Comparison of ENCODE assay signal across 22 cellular contexts in the genomic region with DNA sequence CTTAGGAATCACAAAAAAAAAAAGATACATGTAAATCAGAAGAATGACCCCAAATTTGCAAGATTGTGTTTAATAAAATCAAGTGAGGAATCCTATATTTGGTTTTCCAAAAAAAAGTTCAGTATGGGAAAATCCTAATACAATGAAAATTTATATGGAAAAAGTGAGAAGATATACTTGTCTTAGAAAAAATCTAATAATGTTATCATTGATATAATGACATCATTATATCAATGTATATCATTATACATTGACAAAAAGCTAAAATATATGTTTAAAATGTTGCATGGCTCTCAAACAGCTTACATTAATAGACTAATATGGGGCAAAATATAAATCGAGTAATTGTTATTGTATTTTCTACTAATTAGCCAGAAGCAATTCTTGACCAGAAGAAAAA.
"Had no signal": no experiment of that assay in that cellular context is flagged by ENCODE, and none has a peak within 500 bp of the region (broad histone marks: within the 10 kb centered on the region; RNA-seq: fewer than 3 reads in every experiment).

No MANE protein-coding gene starts in this region.

- FAIRE-seq: K562 had no signal

- H3K9me3 ChIP-seq: SJCRH30 had no signal

- H3K4me2 ChIP-seq: KMS-11 had no signal

- H3K36me3 ChIP-seq: SJCRH30 had no signal

- H3K27ac ChIP-seq: KMS-11, SJCRH30 had no signal

- ATAC-seq: K562, Panc1, PC-3, Right ventricle myocardium inferior, SK-N-SH treated with all-trans-retinoic acid at 6 μM for 48 hours had no signal

- DNase-seq: Kasumi-1, MM.1S, NCI-H1092 treated with DMSO at 0.1 percent for 48 hours, NCI-H1436, NCI-H187, NCI-H2029, NCI-H2081 treated with DMSO at 0.1 percent for 48 hours, NCI-H2171, NCI-H226, NCI-H446, NCI-H510A, NCI-H524 treated with DMSO at 0.1 percent for 48 hours, NCI-H69, NCI-H774, PC-3, SHP77 treated with DMSO at 0.1 percent for 48 hours, SJCRH30 had no signal

- H3K4me3 ChIP-seq: K562, SJCRH30 had no signal

- H3K27me3 ChIP-seq: SJCRH30 had no signal

- H3K9ac ChIP-seq: KMS-11 had no signal
